8 cellular contexts compared by ENCODE assay signal in the genomic region with DNA sequence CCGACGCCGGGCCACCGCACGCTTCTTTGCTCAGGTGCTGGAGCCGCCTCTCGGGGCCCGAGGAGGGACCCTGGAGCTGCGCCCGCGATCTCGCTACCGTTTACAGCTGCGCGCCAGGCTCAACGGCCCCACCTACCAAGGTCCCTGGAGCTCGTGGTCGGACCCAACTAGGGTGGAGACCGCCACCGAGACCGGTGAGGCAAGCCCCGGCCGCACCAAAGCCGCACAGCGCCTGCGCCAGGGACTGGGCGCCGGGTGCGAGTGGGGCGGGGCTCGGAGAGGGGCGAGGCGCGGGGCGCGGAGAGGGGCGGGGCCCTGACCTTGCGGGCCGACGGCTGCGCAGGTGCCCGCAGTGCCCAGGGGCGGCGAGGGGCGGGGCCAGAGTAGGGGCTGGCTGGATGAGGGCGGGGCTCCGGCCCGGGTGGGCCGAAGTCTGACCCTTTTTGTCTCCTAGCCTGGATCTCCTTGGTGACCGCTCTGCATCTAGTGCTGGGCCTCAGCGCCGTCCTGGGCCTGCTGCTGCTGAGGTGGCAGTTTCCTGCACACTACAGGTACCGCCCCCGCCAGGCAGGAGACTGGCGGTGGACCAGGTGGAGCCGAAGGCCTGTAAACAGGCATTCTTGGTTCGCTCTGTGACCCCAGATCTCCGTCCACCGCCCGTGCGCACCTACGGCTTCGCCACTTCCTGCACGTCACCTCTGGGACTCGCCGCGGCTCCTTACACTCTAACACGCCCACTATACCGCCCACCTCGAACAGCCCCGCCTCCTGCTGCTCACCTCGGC. TPM values are rescaled to one million over a fixed set of nuclear protein-coding genes. Genes with fewer than 3 reads are reported as not detected.
A peak's percentile ranks its signal among the peaks of the same experiment; 100 is the strongest.
DNase-seq lines count a peak whose midpoint lies in the region; ATAC-seq, FAIRE-seq and TF ChIP-seq lines count a peak whose summit lies in the region.

No MANE protein-coding gene starts in this region.

- intact Hi-C loops in cardiac septum (cut with DNase I), result no loop called here

- no peaks in the 10 kb centered on the region for H3K9me3 Mint-ChIP-seq in activated naive CD8-positive, alpha-beta T cell treated with anti-CD3 and anti-CD28 coated beads, Interleukin-2, amount 50 U/mL, for 24 hours

- H3K36me3 Mint-ChIP-seq in activated naive CD8-positive, alpha-beta T cell treated with anti-CD3 and anti-CD28 coated beads, Interleukin-2, amount 50 U/mL, for 24 hours (ENCODE audit: low read depth), result no peaks in the 10 kb centered on the region

- peak; percentile 60 for ATAC-seq in activated naive CD8-positive, alpha-beta T cell treated with anti-CD3 and anti-CD28 coated beads, Interleukin-2, amount 50 U/mL, for 24 hours
- peak; percentile 94 for ATAC-seq in omental fat pad (ENCODE audit: low FRiP score)
- no peak for ATAC-seq in HG02870 (IDR thresholded peaks at IDR 0.05; ENCODE audit: unreplicated experiment)

- peak overlapping the region; percentile 53 for H3K4me3 Mint-ChIP-seq in activated naive CD8-positive, alpha-beta T cell treated with anti-CD3 and anti-CD28 coated beads, Interleukin-2, amount 50 U/mL, for 24 hours

- H3K27ac Mint-ChIP-seq in activated naive CD8-positive, alpha-beta T cell treated with anti-CD3 and anti-CD28 coated beads, Interleukin-2, amount 50 U/mL, for 24 hours, result peak overlapping the region; percentile 57

- peak; percentile 91 for DNase-seq in Daoy (ENCODE audit: low read depth)
- DNase-seq in HuH-7 (ENCODE audit: low spot score), result peak; percentile 94
- peak; percentile 70 for DNase-seq in RCC 7860 (ENCODE audit: low spot score)
- DNase-seq in activated naive CD8-positive, alpha-beta T cell treated with anti-CD3 and anti-CD28 coated beads, Interleukin-2, amount 50 U/mL, for 24 hours, result peak; percentile 48
- peak; percentile 91 for DNase-seq in cardiac septum (ENCODE audit: low spot score)
- DNase-seq in omental fat pad (ENCODE audit: low spot score), result peak; percentile 49
- no peak for DNase-seq in GM19240 (ENCODE audit: insufficient read length, low spot score)

- TF ChIP-seq CTCF in omental fat pad (IDR thresholded peaks at IDR 0.05), result no peak

- H3K27me3 Mint-ChIP-seq in activated naive CD8-positive, alpha-beta T cell treated with anti-CD3 and anti-CD28 coated beads, Interleukin-2, amount 50 U/mL, for 24 hours, result no peaks in the 10 kb centered on the region

- H3K4me1 Mint-ChIP-seq in activated naive CD8-positive, alpha-beta T cell treated with anti-CD3 and anti-CD28 coated beads, Interleukin-2, amount 50 U/mL, for 24 hours, result peaks cover 18% of the 10 kb centered on the region

- no peak for FAIRE-seq in RCC 7860 (lab: Jason Lieb, UNC)

RNA-seq across cellular contexts. Expression of a gene that starts 9.8 kb away (rescaled TPM):
- total RNA-seq in Daoy (2014; rRNA removed; shearing (Covaris generic)), result 331 and 356 TPM in 2 replicates
- total RNA-seq in cardiac septum (0.78 TPM), omental fat pad (1 to 10 TPM in 2 of 4 donors, under 1 TPM in 2; 0.38 to 3.0 (median 1.6) TPM)

RNA-seq across cellular contexts. Expression of a gene that starts 11.4 kb away (rescaled TPM):
- total RNA-seq in Daoy (2014; rRNA removed; shearing (Covaris generic)), result 0.06 and 0.11 TPM in 2 replicates
- total RNA-seq in cardiac septum (1.6 TPM), omental fat pad (under 1 TPM in 2 of 4 donors, not detected in 2; 0.36 to 0.44 TPM)

RNA-seq across cellular contexts. Expression of a gene that starts 18.8 kb away (rescaled TPM):
- total RNA-seq in Daoy (2014; rRNA removed; shearing (Covaris generic)), result 42.6 and 59.0 TPM in 2 replicates
- 37.8 TPM for total RNA-seq in cardiac septum
- total RNA-seq in omental fat pad, result 100 to 1,000 TPM in 1 of 4 donors, 10 to 100 TPM in 3; 56.4 to 124 (median 78.2) TPM

RNA-seq across cellular contexts. Expression of a gene that starts 40.6 kb away (rescaled TPM):
- total RNA-seq in Daoy (2014; rRNA removed; shearing (Covaris generic)), result 95.8 and 101 TPM in 2 replicates
- total RNA-seq in cardiac septum (17.9 TPM), omental fat pad (10 to 100 TPM; 26.3 to 51.4 (median 37.1) TPM)

RNA-seq across cellular contexts. Expression of a gene that starts 40.7 kb away (rescaled TPM):
- total RNA-seq in Daoy (2014; rRNA removed; shearing (Covaris generic)), result 10.6 and 16.7 TPM in 2 replicates
- total RNA-seq in cardiac septum, result 35.7 TPM
- 10 to 100 TPM; 26.4 to 61.9 (median 36.7) TPM for total RNA-seq in omental fat pad

Comparison
In these comparisons a context has a peak if more than half of its experiments do, and no peak if none do; other contexts are left out.
1. RNA of a gene that starts 9.8 kb away (total RNA-seq): 331 to 356 TPM in Daoy; 0.38 to 3.0 TPM in omental fat pad and 0.78 TPM in cardiac septum (single experiment); every median in the first group is over 10 times any median in the second.